Comparison of ENCODE assay signal across 21 cellular contexts in the genomic region with DNA sequence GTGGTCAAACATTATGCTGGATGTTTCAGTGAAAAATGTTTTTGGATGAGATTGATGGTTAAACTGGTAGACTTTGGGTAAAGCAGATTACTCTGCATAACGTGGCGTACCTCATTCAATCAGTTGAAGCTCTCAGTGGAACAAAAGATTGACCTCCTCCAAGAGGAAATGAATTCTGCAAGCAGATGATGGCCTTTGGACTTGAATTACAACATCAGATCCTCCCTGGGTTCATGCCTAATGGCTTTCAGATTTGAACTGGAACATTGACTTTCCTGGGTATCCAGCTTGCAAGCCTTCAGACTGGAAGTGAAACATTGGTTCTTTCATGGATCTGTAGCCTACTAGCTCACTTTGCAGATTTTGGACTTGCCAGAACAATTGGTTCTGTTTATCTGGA.
"Had no signal": no experiment of that assay in that cellular context is flagged by ENCODE, and none has a peak within 500 bp of the region (broad histone marks: within the 10 kb centered on the region; RNA-seq: fewer than 3 reads in every experiment).

No MANE protein-coding gene starts in this region.

- FAIRE-seq: endometrium, islet of Langerhans had no signal

- H2AFZ ChIP-seq: neural progenitor cell, parathyroid adenoma had no signal

- H3K4me1 ChIP-seq: gastrocnemius medialis, heart left ventricle, neural progenitor cell, parathyroid adenoma, stomach, tibial artery had no signal

- H3K27ac ChIP-seq: gastrocnemius medialis, heart left ventricle, neural progenitor cell, parathyroid adenoma, stomach, tibial artery had no signal

- H3K36me3 ChIP-seq: gastrocnemius medialis, heart left ventricle, neural progenitor cell, stomach, tibial artery had no signal

- H3K9me3 ChIP-seq: gastrocnemius medialis, tibial artery had no signal

- DNase-seq: cortex of kidney; effector memory CD8-positive, alpha-beta T cell; foreskin fibroblast; gastrocnemius medialis; heart left ventricle; hippocampal formation; left cardiac atrium; left ventricle myocardium superior; naive thymus-derived CD4-positive, alpha-beta T cell; stimulated activated CD4-positive, alpha-beta T cell treated with anti-CD3 and anti-CD28 coated beads, Interleukin-2, amount 100 ng/mL, for 24 hours; stimulated activated CD4-positive, alpha-beta T cell treated with anti-CD3 and anti-CD28 coated beads, Interleukin-4, amount 100 ng/mL, for 24 hours; stimulated activated naive CD4-positive, alpha-beta T cell treated with Interleukin-2 at 50 U/mL for 16 hours; stomach; tibial artery had no signal

- ATAC-seq: effector memory CD8-positive, alpha-beta T cell; gastrocnemius medialis; heart left ventricle; left cardiac atrium; left ventricle myocardium superior; naive thymus-derived CD4-positive, alpha-beta T cell; sciatic nerve; stimulated activated effector memory CD8-positive, alpha-beta T cell treated with anti-CD3 and anti-CD28 coated beads, Interleukin-12 subunit alpha, Interleukin-12 subunit beta, amount 100 ng/mL, for 72 hours had no signal

- H3K9ac ChIP-seq: neural progenitor cell, parathyroid adenoma had no signal

- H3K79me2 ChIP-seq: parathyroid adenoma had no signal

- H3K27me3 ChIP-seq: gastrocnemius medialis, heart left ventricle, stomach, tibial artery had no signal

- H3K4me2 ChIP-seq: neural progenitor cell had no signal

- H3K4me3 ChIP-seq: gastrocnemius medialis, heart left ventricle, lung, neural progenitor cell, stomach, tibial artery had no signal
